ENCODE assay signal across 33 cellular contexts in the genomic region with DNA sequence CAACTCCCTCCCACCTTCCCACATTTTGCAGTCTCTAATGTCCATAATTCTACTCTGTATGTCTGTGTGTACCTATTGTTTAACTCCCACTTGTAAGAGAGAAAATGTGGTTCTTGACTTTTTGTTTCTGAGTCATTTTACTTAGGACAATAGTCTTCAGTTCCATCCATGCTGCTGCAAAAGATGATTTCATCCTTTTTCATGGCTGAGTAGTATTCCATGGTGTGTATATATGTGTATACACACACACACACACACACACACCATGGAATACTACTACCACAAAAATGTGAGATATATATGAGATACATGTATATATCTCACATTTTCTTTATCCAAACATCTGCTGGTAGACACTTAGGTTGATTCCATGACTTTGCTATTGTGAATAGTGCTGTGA.
DNase-seq lines count a peak whose midpoint lies in the region; ATAC-seq, FAIRE-seq and TF ChIP-seq lines count a peak whose summit lies in the region.
"Had no signal": no experiment of that assay in that cellular context is flagged by ENCODE, and none has a peak within 500 bp of the region (broad histone marks: within the 10 kb centered on the region; RNA-seq: fewer than 3 reads in every experiment).

No MANE protein-coding gene starts in this region.

- no peaks in the 10 kb centered on the region for H3K79me1 ChIP-seq in H1 (ENCODE audit: low read depth, low read length)

- H2AK5ac ChIP-seq in H1 (ENCODE audit: low read depth, low read length) = no peak overlapping the region

- H3K27me3 ChIP-seq in K562 (ENCODE audit: control insufficient read depth in 2 of 2, insufficient read depth in 2 of 2, low read length in 2 of 2) = no peaks in the 10 kb centered on the region
- H3K27me3 ChIP-seq in H1 (replicated peaks in 1 of 4; ENCODE audit: control insufficient read depth in 3 of 4, extremely low read depth in 1 of 4, insufficient read depth in 3 of 4, low read length in 3 of 4) = no peaks in the 10 kb centered on the region
- H3K27me3 ChIP-seq in osteoblast (ENCODE audit: insufficient read depth, low read length) = no peaks in the 10 kb centered on the region
- H3K27me3 ChIP-seq: BE2C; BLaER1; BLaER1 treated with 17β-estradiol and CSF1 and Interleukin-3, amounts not matched to agents 10 nM and 100 nM had no signal

- no TSS peak for BruUV-seq in K562 (replicated peaks; lab: Mats Ljungman, UMichigan)

- H3K4ac ChIP-seq in H1 (replicated peaks; ENCODE audit: insufficient read length, low read depth, low read length) = no peak overlapping the region

- FAIRE-seq in K562 (lab: Jason Lieb, UNC) (no peak), H1 (lab: Jason Lieb, UNC) (no peak)
- FAIRE-seq: A204.1, A549, D721Med had no signal

- H3K9me3 ChIP-seq in HEK293 (ENCODE audit: control insufficient read depth, insufficient read depth, low read depth, low read length) (no peaks in the 10 kb centered on the region), K562 (replicated peaks; ENCODE audit: control insufficient read depth, insufficient read depth, low read depth, low read length) (0 out of 2 replicates have a peak, but pooled peaks cover 3% of the 10 kb centered on the region), H1 (ENCODE audit: insufficient read depth in 2 of 2, low read depth in 1 of 2, low read length in 1 of 2) (peaks cover 0 to 17% of the 10 kb centered on the region in 2 experiments; a peak in 2 of 4 replicates), osteoblast (ENCODE audit: low read depth, low read length) (no peaks in the 10 kb centered on the region)
- H3K9me3 ChIP-seq: BE2C had no signal

- H2BK15ac ChIP-seq in H1 (ENCODE audit: low read length) = no peak overlapping the region

- CTCF ChIA-PET in HEK293 (lab: Yijun Ruan, JAX) = no interaction called here
- CTCF ChIA-PET in K562 (lab: Yijun Ruan, JAX; ENCODE audit: low intra/inter-chr PET ratio) = no interaction called here
- CTCF ChIA-PET in H1 (lab: Charles Lee; ENCODE audit: partially characterized antibody) = no interaction called here

- intact Hi-C loops in K562 (cut with micrococcal nuclease) = no loop called here

- no peak overlapping the region for H4K91ac ChIP-seq in H1 (replicated peaks; ENCODE audit: insufficient read length, low read length)

- H3K27ac ChIP-seq in HEK293 (ENCODE audit: extremely low read depth, low read depth, low read length) (no peak overlapping the region), K562 (ENCODE audit: extremely low read depth, low read depth, low read length) (no peak overlapping the region), H1 (ENCODE audit: low read depth, low read length) (no peak overlapping the region), osteoblast (ENCODE audit: low read depth, low read length) (no peak overlapping the region)
- H3K27ac ChIP-seq: 22Rv1; A549; BLaER1; BLaER1 treated with 17β-estradiol and CSF1 and Interleukin-3, amounts not matched to agents 10 nM and 100 nM; C4-2B had no signal

- H3K14ac ChIP-seq in H1 (ENCODE audit: insufficient read length) = no peak overlapping the region

- H4K20me1 ChIP-seq in K562 (replicated peaks; ENCODE audit: control insufficient read depth, insufficient read depth, low read length) (no peaks in the 10 kb centered on the region), H1 (replicated peaks in 1 of 2; ENCODE audit: control insufficient read depth in 1 of 2, insufficient read depth in 2 of 2, low read length in 2 of 2) (no peaks in the 10 kb centered on the region), osteoblast (ENCODE audit: insufficient read depth, low read length) (no peaks in the 10 kb centered on the region)
- H4K20me1 ChIP-seq: BLaER1; BLaER1 treated with 17β-estradiol and CSF1 and Interleukin-3, amounts not matched to agents 10 nM and 100 nM had no signal

- no peak overlapping the region for H3K9ac ChIP-seq in K562 (ENCODE audit: insufficient read depth in 1 of 2, low read depth in 2 of 2, low read length in 2 of 2)
- no peak overlapping the region for H3K9ac ChIP-seq in H1 (replicated peaks in 1 of 4; ENCODE audit: extremely low read depth in 1 of 4, low read depth in 3 of 4, low read length in 3 of 4)
- H3K9ac ChIP-seq: BLaER1; BLaER1 treated with 17β-estradiol and CSF1 and Interleukin-3, amounts not matched to agents 10 nM and 100 nM had no signal

- in situ Hi-C loops in K562 (cut with MboI) = loop anchor here (25.0 kb wide), 1 partner anchor 1263 kb away; no protein-coding TSS in a partner anchor

- no peak overlapping the region for H3K18ac ChIP-seq in H1 (ENCODE audit: extremely low read depth, low read length)

- POLR2A ChIA-PET in HEK293 (lab: Yijun Ruan, JAX) = no interaction called here
- POLR2A ChIA-PET in K562 (lab: Yijun Ruan, JAX) = no interaction called here
- POLR2A ChIA-PET in H1 (lab: Charles Lee; ENCODE audit: partially characterized antibody) = no interaction called here

- no peak overlapping the region for H3K4me2 ChIP-seq in K562 (ENCODE audit: insufficient read depth, low read length)
- no peak overlapping the region for H3K4me2 ChIP-seq in H1 (ENCODE audit: insufficient read depth in 1 of 2, low read depth in 2 of 2, low read length in 2 of 2)
- H3K4me2 ChIP-seq in osteoblast (ENCODE audit: insufficient read depth, low read length) = no peak overlapping the region
- H3K4me2 ChIP-seq: A549; BLaER1; BLaER1 treated with 17β-estradiol and CSF1 and Interleukin-3, amounts not matched to agents 10 nM and 100 nM had no signal

- DNase-seq in K562 (ENCODE audit: extremely low read depth in 1 of 4, low spot score in 3 of 4) = no peak
- no peak for DNase-seq in H1 (ENCODE audit: low read depth in 1 of 2, low spot score in 2 of 2)
- DNase-seq in osteoblast (ENCODE audit: insufficient read length, low spot score, missing footprints) = no peak
- no peak for DNase-seq in ureter (ENCODE audit: low spot score)
- DNase-seq: 8988T; ACHN; AML-193; BE2C; C1 segment of cervical spinal cord; Caco-2; Calu3; CD4-positive, alpha-beta memory T cell; CD4-positive, alpha-beta T cell; CD4-positive, CD25-positive, alpha-beta regulatory T cell; CD8-positive, alpha-beta memory T cell; CD8-positive, alpha-beta T cell; COR-L47; DMS 273 treated with DMSO at 0.1 percent for 48 hours; DMS153; DMS53; DMS79; DMS79 treated with DMSO at 0.1 percent for 48 hours; DND-41; EL had no signal

- H2BK20ac ChIP-seq in H1 (ENCODE audit: low read length) = no peak overlapping the region

- TF ChIP-seq POLR2A in K562 (conservative IDR thresholded peaks at IDR 0.05) (no peak), H1 (IDR thresholded peaks at IDR 0.05; ENCODE audit: control extremely low read depth in 1 of 2, low read depth in 2 of 2, low read length in 2 of 2) (no peak)

- no peaks in the 10 kb centered on the region for H3K9me1 ChIP-seq in K562 (ENCODE audit: control insufficient read depth, insufficient read depth, low read length)

- H4K5ac ChIP-seq in H1 (ENCODE audit: insufficient read length, low read depth, low read length) = no peak overlapping the region

- H2AFZ ChIP-seq in K562 (ENCODE audit: low read depth, low read length) (no peak overlapping the region), H1 (ENCODE audit: low read length) (no peak overlapping the region), osteoblast (ENCODE audit: low read length) (no peak overlapping the region)

- H2BK5ac ChIP-seq in H1 (ENCODE audit: low read depth, low read length) = no peak overlapping the region

- H3K36me3 ChIP-seq in HEK293 (ENCODE audit: control insufficient read depth in 2 of 2, insufficient read depth in 1 of 2, low read length in 2 of 2) = no peaks in the 10 kb centered on the region
- H3K36me3 ChIP-seq in K562 (ENCODE audit: control insufficient read depth, insufficient read depth, low read length) = no peaks in the 10 kb centered on the region
- H3K36me3 ChIP-seq in H1 (ENCODE audit: control insufficient read depth in 2 of 4, insufficient read depth in 4 of 4, low read length in 3 of 4) = no peaks in the 10 kb centered on the region
- H3K36me3 ChIP-seq in osteoblast (ENCODE audit: insufficient read depth, low read length) = no peaks in the 10 kb centered on the region
- H3K36me3 ChIP-seq: BE2C; BLaER1; BLaER1 treated with 17β-estradiol and CSF1 and Interleukin-3, amounts not matched to agents 10 nM and 100 nM had no signal

- H3K56ac ChIP-seq in H1 (replicated peaks; ENCODE audit: insufficient read length, low read depth, low read length) = no peak overlapping the region

- H3K4me1 ChIP-seq in HEK293 (ENCODE audit: control insufficient read depth, insufficient read depth, low read length) (no peaks in the 10 kb centered on the region), K562 (replicated peaks in 1 of 2; ENCODE audit: control insufficient read depth in 2 of 2, insufficient read depth in 2 of 2, low read length in 2 of 2) (no peaks in the 10 kb centered on the region), H1 (replicated peaks in 1 of 4; ENCODE audit: control insufficient read depth in 3 of 4, insufficient read depth in 4 of 4, low read length in 3 of 4) (peaks cover 0 to 6% (median 3%) of the 10 kb centered on the region in 4 experiments; a peak in 4 of 7 replicates), osteoblast (ENCODE audit: insufficient read depth, low read length) (no peaks in the 10 kb centered on the region)
- H3K4me1 ChIP-seq: A549; BE2C; BLaER1; BLaER1 treated with 17β-estradiol and CSF1 and Interleukin-3, amounts not matched to agents 10 nM and 100 nM; Caco-2 had no signal

- TF ChIP-seq RAD21 in K562 (CRISPR knock-in tag; conservative IDR thresholded peaks at IDR 0.05 in 1 of 2, IDR thresholded peaks at IDR 0.05 in 1 of 2) = no peak
- TF ChIP-seq RAD21 in H1 (IDR thresholded peaks at IDR 0.05 in 1 of 2, conservative IDR thresholded peaks at IDR 0.05 in 1 of 2; ENCODE audit: low read depth in 2 of 2, low read length in 2 of 2) = no peak

- H2BK120ac ChIP-seq in H1 (replicated peaks; ENCODE audit: low read depth, low read length) = no peak overlapping the region

- H3K4me3 ChIP-seq in HEK293 (ENCODE audit: low read depth, low read length) (no peak overlapping the region), K562 (no peak overlapping the region), H1 (ENCODE audit: extremely low read depth in 1 of 4, insufficient read depth in 2 of 4, low read depth in 3 of 4, low read length in 4 of 4) (no peak overlapping the region), osteoblast (ENCODE audit: insufficient read depth, low read length) (no peak overlapping the region)
- H3K4me3 ChIP-seq: A549; BLaER1; BLaER1 treated with 17β-estradiol and CSF1 and Interleukin-3, amounts not matched to agents 10 nM and 100 nM had no signal

- no peak for ATAC-seq in K562
- no peak for ATAC-seq in GM19452 (IDR thresholded peaks at IDR 0.05; ENCODE audit: unreplicated experiment)
- ATAC-seq: A549; CD8-positive, alpha-beta T cell had no signal

- TF ChIP-seq CTCF in HEK293 (tag by site-specific recombination; IDR thresholded peaks at IDR 0.05) = no peak
- TF ChIP-seq CTCF in K562 (IDR thresholded peaks at IDR 0.05 in 2 of 3, conservative IDR thresholded peaks at IDR 0.05 in 1 of 3; ENCODE audit: insufficient read depth in 2 of 3, low read depth in 1 of 3, low read length in 3 of 3) = no peak
- no peak for TF ChIP-seq CTCF in H1 (IDR thresholded peaks at IDR 0.05; ENCODE audit: control extremely low read depth in 1 of 3, insufficient read depth in 1 of 3, low read depth in 1 of 3, low read length in 3 of 3)
- no peak for TF ChIP-seq CTCF in osteoblast (IDR thresholded peaks at IDR 0.05; ENCODE audit: extremely low read depth, low read depth, low read length)

- H3K23me2 ChIP-seq in H1 (ENCODE audit: low read depth, low read length) = no peaks in the 10 kb centered on the region

- H3K79me2 ChIP-seq in K562 (ENCODE audit: control insufficient read depth, insufficient read depth, low read length) (no peaks in the 10 kb centered on the region), H1 (ENCODE audit: control insufficient read depth in 1 of 2, insufficient read depth in 2 of 2, low read length in 2 of 2) (no peaks in the 10 kb centered on the region), osteoblast (ENCODE audit: insufficient read depth, low read length) (no peaks in the 10 kb centered on the region)

- TF ChIP-seq EP300 in K562 (IDR thresholded peaks at IDR 0.05; ENCODE audit: low read length) (no peak), H1 (IDR thresholded peaks at IDR 0.05; ENCODE audit: borderline replicate concordance in 1 of 2, low read depth in 2 of 2, low read length in 2 of 2) (no peak)

- no peak overlapping the region for H2BK12ac ChIP-seq in H1 (ENCODE audit: low read depth, low read length)

- H4K8ac ChIP-seq in H1 (ENCODE audit: extremely low read depth, insufficient read depth, low read length) = no peak overlapping the region

- H3K23ac ChIP-seq in H1 (ENCODE audit: insufficient read length) = no peak overlapping the region
